Comparison of ENCODE assay signal across 20 cellular contexts in genomic region chr10:30528427-30528782, GRCh38.
DNase-seq lines count a peak whose midpoint lies in the region; ATAC-seq, FAIRE-seq and TF ChIP-seq lines count a peak whose summit lies in the region.
"Had no signal": no experiment of that assay in that cellular context is flagged by ENCODE, and none has a peak within 500 bp of the region (broad histone marks: within the 10 kb centered on the region; RNA-seq: fewer than 3 reads in every experiment).

No MANE protein-coding gene starts in this region.

- peaks cover 66% of the 10 kb centered on the region for H3K4me1 Mint-ChIP-seq in activated T-cell treated with anti-CD3 and anti-CD28 coated beads, Interleukin-2, amount 50 U/mL, for 4 hours (ENCODE audit: low read depth)
- peaks cover 33 to 45% (median 41%) of the 10 kb centered on the region in 3 donors for H3K4me1 Mint-ChIP-seq in IgD-negative memory B cell
- peaks cover 72% of the 10 kb centered on the region for H3K4me1 Mint-ChIP-seq in stimulated activated effector memory CD8-positive, alpha-beta T cell treated with anti-CD3 and anti-CD28 coated beads, Interleukin-12 subunit alpha, Interleukin-12 subunit beta, amount 100 ng/mL, for 72 hours

- H3K79me2 ChIP-seq in K562 (ENCODE audit: control insufficient read depth, insufficient read depth, low read length): no peaks in the 10 kb centered on the region

- no peak for TF ChIP-seq RAD21 in K562 (CRISPR knock-in tag; conservative IDR thresholded peaks at IDR 0.05 in 1 of 2, IDR thresholded peaks at IDR 0.05 in 1 of 2)

- no peak overlapping the region for H3K4me3 ChIP-seq in K562
- H3K4me3 ChIP-seq: dorsolateral prefrontal cortex, upper lobe of right lung had no signal

- H3K27ac ChIP-seq in K562 (ENCODE audit: extremely low read depth, low read depth, low read length): no peak overlapping the region

- no peak for FAIRE-seq in K562 (lab: Jason Lieb, UNC)

- no peak for ATAC-seq in activated T-cell treated with anti-CD3 and anti-CD28 coated beads, Interleukin-2, amount 50 U/mL, for 4 hours
- ATAC-seq in K562 (no peak; the same call in 2 of the 3 replicates), GM18909 (IDR thresholded peaks at IDR 0.05; ENCODE audit: poor library complexity, unreplicated experiment) (no peak)
- ATAC-seq in stimulated activated effector memory CD8-positive, alpha-beta T cell treated with anti-CD3 and anti-CD28 coated beads, Interleukin-12 subunit alpha, Interleukin-12 subunit beta, amount 100 ng/mL, for 72 hours: peak; percentile 47
- ATAC-seq: heart right ventricle, upper lobe of right lung had no signal

- no peaks in the 10 kb centered on the region for H3K9me3 Mint-ChIP-seq in activated T-cell treated with anti-CD3 and anti-CD28 coated beads, Interleukin-2, amount 50 U/mL, for 4 hours
- no peaks in the 10 kb centered on the region for H3K9me3 Mint-ChIP-seq in IgD-negative memory B cell
- H3K9me3 Mint-ChIP-seq in stimulated activated effector memory CD8-positive, alpha-beta T cell treated with anti-CD3 and anti-CD28 coated beads, Interleukin-12 subunit alpha, Interleukin-12 subunit beta, amount 100 ng/mL, for 72 hours: no peaks in the 10 kb centered on the region
- H3K9me3 Mint-ChIP-seq: HFFc6, mesothelial cell of epicardium had no signal

- H3K4me3 Mint-ChIP-seq in activated T-cell treated with anti-CD3 and anti-CD28 coated beads, Interleukin-2, amount 50 U/mL, for 4 hours: peak overlapping the region; percentile 9
- H3K4me3 Mint-ChIP-seq in IgD-negative memory B cell: peak overlapping the region in 2 of 4 donors; percentile 67 to 70
- H3K4me3 Mint-ChIP-seq in stimulated activated effector memory CD8-positive, alpha-beta T cell treated with anti-CD3 and anti-CD28 coated beads, Interleukin-12 subunit alpha, Interleukin-12 subunit beta, amount 100 ng/mL, for 72 hours: peak overlapping the region; percentile 84
- H3K4me3 Mint-ChIP-seq: HFFc6, mesothelial cell of epicardium had no signal

- CTCF ChIA-PET in K562 (lab: Yijun Ruan, JAX; ENCODE audit: low intra/inter-chr PET ratio): no interaction called here

- H3K4me2 ChIP-seq in K562 (ENCODE audit: insufficient read depth, low read length): no peak overlapping the region

- H2AFZ ChIP-seq in K562 (ENCODE audit: low read depth, low read length): peak overlapping the region; percentile 75; the same call in 1 of the 2 replicates

- H3K27me3 Mint-ChIP-seq in activated T-cell treated with anti-CD3 and anti-CD28 coated beads, Interleukin-2, amount 50 U/mL, for 4 hours (ENCODE audit: low read depth): no peaks in the 10 kb centered on the region
- no peaks in the 10 kb centered on the region for H3K27me3 Mint-ChIP-seq in IgD-negative memory B cell

- H3K27me3 ChIP-seq in K562 (ENCODE audit: control insufficient read depth in 2 of 2, insufficient read depth in 2 of 2, low read length in 2 of 2): no peaks in the 10 kb centered on the region
- H3K27me3 ChIP-seq: dorsolateral prefrontal cortex, upper lobe of right lung had no signal

- peak overlapping the region; percentile 6 to 94 (median 69) for H3K27ac Mint-ChIP-seq in IgD-negative memory B cell
- H3K27ac Mint-ChIP-seq in stimulated activated effector memory CD8-positive, alpha-beta T cell treated with anti-CD3 and anti-CD28 coated beads, Interleukin-12 subunit alpha, Interleukin-12 subunit beta, amount 100 ng/mL, for 72 hours: peak overlapping the region; percentile 97
- H3K27ac Mint-ChIP-seq: HFFc6 had no signal

- H4K20me1 ChIP-seq in K562 (replicated peaks; ENCODE audit: control insufficient read depth, insufficient read depth, low read length): no peaks in the 10 kb centered on the region

- no peak for TF ChIP-seq CTCF in K562 (IDR thresholded peaks at IDR 0.05 in 2 of 3, conservative IDR thresholded peaks at IDR 0.05 in 1 of 3; ENCODE audit: insufficient read depth in 2 of 3, low read depth in 1 of 3, low read length in 3 of 3)

- POLR2A ChIA-PET in K562 (lab: Yijun Ruan, JAX): interaction anchor here (0.6 kb wide), 1 partner anchor 91 kb away, joined by 3 read pairs; no protein-coding TSS in a partner anchor

- DNase-seq in activated T-cell treated with anti-CD3 and anti-CD28 coated beads, Interleukin-2, amount 50 U/mL, for 4 hours: no peak
- no peak for DNase-seq in activated T-cell treated with anti-CD3 and anti-CD28 coated beads, Interleukin-2, amount 50 U/mL, for 48 hours
- DNase-seq in K562 (ENCODE audit: extremely low read depth in 1 of 4, low spot score in 3 of 4) (no peak), DMS79 treated with DMSO at 0.1 percent for 48 hours (lab: John Stamatoyannopoulos, UW) (no peak), head of caudate nucleus (no peak)
- DNase-seq in stimulated activated effector memory CD8-positive, alpha-beta T cell treated with anti-CD3 and anti-CD28 coated beads, Interleukin-12 subunit alpha, Interleukin-12 subunit beta, amount 100 ng/mL, for 72 hours (ENCODE audit: low spot score in 2 of 2): no peak
- DNase-seq: activated CD4-positive, alpha-beta T cell treated with anti-CD3 and anti-CD28 coated beads for 4 hours; activated effector memory CD4-positive, alpha-beta T cell treated with anti-CD3 and anti-CD28 coated beads, Interleukin-2, amount 50 U/mL, for 16 hours; dorsolateral prefrontal cortex; GF-D8; heart right ventricle; HFFc6; KG1; kidney glomerular epithelial cell; NCI-H2227 treated with DMSO at 0.1 percent for 48 hours; occipital lobe; upper lobe of right lung had no signal

- no peaks in the 10 kb centered on the region for H3K9me1 ChIP-seq in K562 (ENCODE audit: control insufficient read depth, insufficient read depth, low read length)

- no peak overlapping the region for H3K9ac ChIP-seq in K562 (ENCODE audit: insufficient read depth in 1 of 2, low read depth in 2 of 2, low read length in 2 of 2)

- H3K4me1 ChIP-seq in K562 (replicated peaks in 1 of 2; ENCODE audit: control insufficient read depth in 2 of 2, insufficient read depth in 2 of 2, low read length in 2 of 2): peaks cover 4 to 13% of the 10 kb centered on the region in 2 experiments; a peak in 4 of 5 replicates

- BruUV-seq in K562 (replicated peaks; lab: Mats Ljungman, UMichigan): no TSS peak

- TF ChIP-seq POLR2A in K562 (conservative IDR thresholded peaks at IDR 0.05): no peak

- in situ Hi-C loops in K562 (cut with MboI): no loop called here

- intact Hi-C loops in K562 (cut with micrococcal nuclease) (no loop called here), head of caudate nucleus (cut with DNase I) (no loop called here)

- H3K36me3 Mint-ChIP-seq in activated T-cell treated with anti-CD3 and anti-CD28 coated beads, Interleukin-2, amount 50 U/mL, for 4 hours (ENCODE audit: insufficient read depth): no peaks in the 10 kb centered on the region
- H3K36me3 Mint-ChIP-seq in IgD-negative memory B cell: no peaks in the 10 kb centered on the region
- H3K36me3 Mint-ChIP-seq in stimulated activated effector memory CD8-positive, alpha-beta T cell treated with anti-CD3 and anti-CD28 coated beads, Interleukin-12 subunit alpha, Interleukin-12 subunit beta, amount 100 ng/mL, for 72 hours: peaks cover 9% of the 10 kb centered on the region
- H3K36me3 Mint-ChIP-seq: mesothelial cell of epicardium had no signal

- no peaks in the 10 kb centered on the region for H3K9me3 ChIP-seq in K562 (replicated peaks; ENCODE audit: control insufficient read depth, insufficient read depth, low read depth, low read length)
- H3K9me3 ChIP-seq: heart right ventricle, upper lobe of right lung had no signal

- no peak for TF ChIP-seq EP300 in K562 (IDR thresholded peaks at IDR 0.05; ENCODE audit: low read length)

- 68% methylated on average over 6 of the region's 6 CpGs for WGBS in K562 (ENCODE audit: insufficient coverage, low coverage, missing lambda C conversion rate)

- no peaks in the 10 kb centered on the region for H3K36me3 ChIP-seq in K562 (ENCODE audit: control insufficient read depth, insufficient read depth, low read length)
- H3K36me3 ChIP-seq: heart right ventricle, upper lobe of right lung had no signal

TF ChIP-seq in K562, 482 proteins besides CTCF, POLR2A, EP300 and RAD21:
- TF ChIP-seq SIRT6 (IDR thresholded peaks at IDR 0.05; ENCODE audit: low read depth, low read length): no peak
- TF ChIP-seq GATAD2A (IDR thresholded peaks at IDR 0.05): no peak
- TF ChIP-seq SMARCB1 (IDR thresholded peaks at IDR 0.05; ENCODE audit: insufficient read length, low read depth): no peak
- no peak for TF ChIP-seq MCM5 (IDR thresholded peaks at IDR 0.05; ENCODE audit: low read depth)
- no peak for TF ChIP-seq ETV1 (tag; conservative IDR thresholded peaks at IDR 0.05; ENCODE audit: low read depth)
- no peak for TF ChIP-seq JUN (IDR thresholded peaks at IDR 0.05; ENCODE audit: borderline replicate concordance, low read depth, low read length)
- no peak for TF ChIP-seq JUN (CRISPR knock-in tag; IDR thresholded peaks at IDR 0.05; ENCODE audit: borderline replicate concordance)
- TF ChIP-seq ZKSCAN1 (IDR thresholded peaks at IDR 0.05; ENCODE audit: low read depth, low read length): no peak
- no peak for TF ChIP-seq BRF1 (IDR thresholded peaks at IDR 0.05; ENCODE audit: borderline replicate concordance, extremely low read depth, insufficient read length)
- no peak for TF ChIP-seq ZFP91 (CRISPR knock-in tag; IDR thresholded peaks at IDR 0.05)
- no peak for TF ChIP-seq GATAD2B (IDR thresholded peaks at IDR 0.05; ENCODE audit: borderline replicate concordance)
- no peak for TF ChIP-seq GABPB1 (CRISPR knock-in tag; IDR thresholded peaks at IDR 0.05)
- no peak for TF ChIP-seq HEY1 (CRISPR knock-in tag; IDR thresholded peaks at IDR 0.05; ENCODE audit: borderline replicate concordance)
- TF ChIP-seq ZBTB7A (IDR thresholded peaks at IDR 0.05; ENCODE audit: borderline replicate concordance, control insufficient read depth, low read depth, low read length): no peak
- TF ChIP-seq ZNF134 (CRISPR knock-in tag; conservative IDR thresholded peaks at IDR 0.05): no peak
- no peak for TF ChIP-seq FOXA1 (IDR thresholded peaks at IDR 0.05; ENCODE audit: borderline replicate concordance)
